ENCODE assay signal across 1 cellular context in genomic region chr9:126697350-126697749, GRCh38.
TF ChIP-seq lines count a peak whose summit lies in the region.

No MANE protein-coding gene starts in this region.

TF ChIP-seq in H1, 55 proteins besides CTCF, POLR2A, EP300 and RAD21 (continued from another document):
- TF ChIP-seq BRCA1 (IDR thresholded peaks at IDR 0.05; ENCODE audit: low read depth, low read length) (no peak), CHD7 (IDR thresholded peaks at IDR 0.05; ENCODE audit: insufficient replicate concordance, low read length) (no peak), EGR1 (IDR thresholded peaks at IDR 0.05; ENCODE audit: borderline replicate concordance, low read depth, low read length) (no peak), YY1 (IDR thresholded peaks at IDR 0.05; ENCODE audit: low read depth, low read length) (no peak), CTBP2 (IDR thresholded peaks at IDR 0.05; ENCODE audit: borderline replicate concordance, insufficient read depth, insufficient read length, low read length) (no peak), RFX5 (IDR thresholded peaks at IDR 0.05; ENCODE audit: borderline replicate concordance, low read depth, low read length) (no peak), CREB1 (IDR thresholded peaks at IDR 0.05) (no peak), TAF7 (optimal IDR thresholded peaks at IDR 0.05; ENCODE audit: borderline replicate concordance, low read depth, low read length) (no peak), NANOG (IDR thresholded peaks at IDR 0.05; ENCODE audit: insufficient read depth, low read depth, low read length, poor library complexity, severe bottlenecking) (no peak), CHD1 (IDR thresholded peaks at IDR 0.05; ENCODE audit: low read depth, low read length) (no peak), SAP30 (IDR thresholded peaks at IDR 0.05; ENCODE audit: insufficient read depth, insufficient replicate concordance, low read length) (no peak), ATF2 (IDR thresholded peaks at IDR 0.05; ENCODE audit: low read length) (no peak), MAX (IDR thresholded peaks at IDR 0.05) (no peak), TBP (IDR thresholded peaks at IDR 0.05; ENCODE audit: low read depth, low read length) (no peak), ASH2L (IDR thresholded peaks at IDR 0.05; ENCODE audit: low read length) (no peak)
